Comparison of ENCODE assay signal across 8 cellular contexts in the genomic region with DNA sequence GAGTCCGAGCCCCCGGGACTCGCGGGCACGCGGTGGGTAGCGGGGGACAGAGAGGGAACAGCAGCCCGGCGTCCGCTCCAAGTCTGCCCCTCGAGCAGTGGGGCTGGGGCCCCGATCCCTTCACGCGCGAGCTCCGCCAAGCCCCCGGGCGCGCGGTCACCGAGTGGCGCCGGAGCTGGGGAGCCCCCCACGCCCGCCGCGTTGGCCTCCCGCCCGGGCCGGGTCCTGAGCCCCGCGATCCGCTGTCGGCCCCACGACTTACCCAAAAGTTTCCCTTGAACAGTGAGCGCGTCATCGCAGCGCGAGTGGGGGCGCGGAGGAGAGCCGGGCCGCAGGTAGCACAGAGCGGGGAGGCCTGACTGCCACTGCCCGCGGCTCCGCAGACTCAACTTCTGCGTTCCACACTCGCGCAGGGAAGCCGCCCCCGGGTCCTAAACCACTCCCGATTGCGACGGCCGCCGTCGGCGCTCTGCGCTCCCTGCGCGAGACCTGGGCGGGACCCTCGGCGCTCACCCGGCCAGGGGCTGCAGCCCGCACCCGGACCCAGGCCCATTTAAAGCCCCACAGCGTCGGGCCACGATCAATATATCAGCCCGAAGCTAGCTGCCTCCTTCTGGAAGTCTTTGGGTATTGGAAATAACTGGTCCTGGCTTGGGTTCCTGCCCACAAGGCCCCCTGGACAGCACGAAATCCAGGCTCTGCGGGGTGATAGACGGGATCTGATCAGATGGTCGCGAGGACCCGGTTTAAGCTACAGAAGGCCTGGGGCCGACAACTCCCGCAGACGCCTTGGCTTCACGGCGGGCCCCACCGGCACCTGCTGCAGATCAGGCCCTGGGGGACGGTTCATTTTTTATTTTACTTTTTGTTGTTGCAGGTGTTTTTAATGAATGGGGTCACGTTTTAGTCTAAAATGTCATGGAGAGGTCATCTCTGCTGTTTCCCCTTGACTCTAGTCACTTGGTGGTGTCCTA. TPM values are rescaled to one million over a fixed set of nuclear protein-coding genes. Genes with fewer than 3 reads are reported as not detected.
DNase-seq lines count a peak whose midpoint lies in the region; ATAC-seq and TF ChIP-seq lines count a peak whose summit lies in the region.

A gene with protein sequence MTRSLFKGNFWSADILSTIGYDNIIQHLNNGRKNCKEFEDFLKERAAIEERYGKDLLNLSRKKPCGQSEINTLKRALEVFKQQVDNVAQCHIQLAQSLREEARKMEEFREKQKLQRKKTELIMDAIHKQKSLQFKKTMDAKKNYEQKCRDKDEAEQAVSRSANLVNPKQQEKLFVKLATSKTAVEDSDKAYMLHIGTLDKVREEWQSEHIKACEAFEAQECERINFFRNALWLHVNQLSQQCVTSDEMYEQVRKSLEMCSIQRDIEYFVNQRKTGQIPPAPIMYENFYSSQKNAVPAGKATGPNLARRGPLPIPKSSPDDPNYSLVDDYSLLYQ (minus strand): TSS at position 367 of the 974 bp plus-strand sequence. CDS start 72 bp downstream, at position 295.

- ATAC-seq in HG03432 (IDR thresholded peaks at IDR 0.05; ENCODE audit: unreplicated experiment) (peak; percentile 76), left cardiac atrium (peak; percentile 82 to 84)
- ATAC-seq in activated naive CD4-positive, alpha-beta T cell treated with anti-CD3 and anti-CD28 coated beads, Interleukin-2, amount 50 U/mL, for 72 hours = peak; percentile 66 to 69

- H3K36me3 Mint-ChIP-seq in activated naive CD4-positive, alpha-beta T cell treated with anti-CD3 and anti-CD28 coated beads, Interleukin-2, amount 50 U/mL, for 72 hours = no peaks in the 10 kb centered on the region

- no peaks in the 10 kb centered on the region for H3K36me3 ChIP-seq in vagina

- peaks cover 24% of the 10 kb centered on the region for H3K4me1 ChIP-seq in vagina

- DNase-seq in NK-92 treated with Interleukin-12 subunit alpha and Interleukin-12 subunit beta, amount 100 ng/mL, for 24 hours (lab: John Stamatoyannopoulos, UW) = peak; percentile 30
- no peak for DNase-seq in NK-92 (lab: John Stamatoyannopoulos, UW; ENCODE audit: unreplicated experiment)
- peak; percentile 57 for DNase-seq in SKM-1 treated with dmso at 0.1 percent for 144 hours (lab: John Stamatoyannopoulos, UW; ENCODE audit: unreplicated experiment)
- peak; percentile 56 to 60 for DNase-seq in activated naive CD4-positive, alpha-beta T cell treated with anti-CD3 and anti-CD28 coated beads, Interleukin-2, amount 50 U/mL, for 72 hours (ENCODE audit: low spot score in 2 of 2)
- DNase-seq in left cardiac atrium = peak; percentile 73
- DNase-seq in putamen (ENCODE audit: low spot score) = peak; percentile 9
- no peak for DNase-seq in vagina (ENCODE audit: extremely low spot score in 2 of 2)

- TF ChIP-seq CTCF in vagina (IDR thresholded peaks at IDR 0.05) = no peak

- no peaks in the 10 kb centered on the region for H3K27me3 ChIP-seq in vagina

- H3K27ac ChIP-seq in vagina = peak within 1 kb of the TSS; percentile 17

- peak within 1 kb of the TSS in 1 of 2 donors; percentile 2 for H3K27ac Mint-ChIP-seq in activated naive CD4-positive, alpha-beta T cell treated with anti-CD3 and anti-CD28 coated beads, Interleukin-2, amount 50 U/mL, for 72 hours

- intact Hi-C loops in left cardiac atrium (cut with DNase I) = loop anchor here in 1 of 2 donors (10.0 kb wide), 1 partner anchor 97 kb away; no protein-coding TSS in a partner anchor
- intact Hi-C loops in vagina (cut with DNase I) = loop anchor here (10.0 kb wide), 1 partner anchor 387 kb away; no protein-coding TSS in a partner anchor

- no peaks in the 10 kb centered on the region for H3K9me3 Mint-ChIP-seq in activated naive CD4-positive, alpha-beta T cell treated with anti-CD3 and anti-CD28 coated beads, Interleukin-2, amount 50 U/mL, for 72 hours

- H3K4me3 ChIP-seq in vagina = peak within 1 kb of the TSS; percentile 56 to 96

- H3K9me3 ChIP-seq in vagina = no peaks in the 10 kb centered on the region

- TF ChIP-seq POLR2A in vagina (IDR thresholded peaks at IDR 0.05) = no peak

RNA-seq across cellular contexts. Expression of the gene that starts here (rescaled TPM):
- total RNA-seq in activated naive CD4-positive, alpha-beta T cell treated with anti-CD3 and anti-CD28 coated beads, Interleukin-2, amount 50 U/mL, for 72 hours = 1 to 10 TPM; 2.9 to 8.3 TPM
- 1 to 10 TPM; 2.5 to 3.2 TPM for total RNA-seq in left cardiac atrium
- 9.1 TPM for total RNA-seq in vagina

Comparison
In these comparisons a context has a peak if more than half of its experiments do, and no peak if none do; other contexts are left out.
1. DNase-seq: peak in NK-92 treated with Interleukin-12 subunit alpha and Interleukin-12 subunit beta, amount 100 ng/mL, for 24 hours (single experiment), SKM-1 treated with dmso at 0.1 percent for 144 hours (single experiment), activated naive CD4-positive, alpha-beta T cell treated with anti-CD3 and anti-CD28 coated beads, Interleukin-2, amount 50 U/mL, for 72 hours (2 of 2), left cardiac atrium (single experiment) and putamen (single experiment); none in NK-92 (single experiment) and vagina (0 of 2).
2. Peak in every context shown above with its lines, with median percentiles within 50 percentile points of each other: ATAC-seq.